ENCODE assay signal across 8 cellular contexts in the genomic region with DNA sequence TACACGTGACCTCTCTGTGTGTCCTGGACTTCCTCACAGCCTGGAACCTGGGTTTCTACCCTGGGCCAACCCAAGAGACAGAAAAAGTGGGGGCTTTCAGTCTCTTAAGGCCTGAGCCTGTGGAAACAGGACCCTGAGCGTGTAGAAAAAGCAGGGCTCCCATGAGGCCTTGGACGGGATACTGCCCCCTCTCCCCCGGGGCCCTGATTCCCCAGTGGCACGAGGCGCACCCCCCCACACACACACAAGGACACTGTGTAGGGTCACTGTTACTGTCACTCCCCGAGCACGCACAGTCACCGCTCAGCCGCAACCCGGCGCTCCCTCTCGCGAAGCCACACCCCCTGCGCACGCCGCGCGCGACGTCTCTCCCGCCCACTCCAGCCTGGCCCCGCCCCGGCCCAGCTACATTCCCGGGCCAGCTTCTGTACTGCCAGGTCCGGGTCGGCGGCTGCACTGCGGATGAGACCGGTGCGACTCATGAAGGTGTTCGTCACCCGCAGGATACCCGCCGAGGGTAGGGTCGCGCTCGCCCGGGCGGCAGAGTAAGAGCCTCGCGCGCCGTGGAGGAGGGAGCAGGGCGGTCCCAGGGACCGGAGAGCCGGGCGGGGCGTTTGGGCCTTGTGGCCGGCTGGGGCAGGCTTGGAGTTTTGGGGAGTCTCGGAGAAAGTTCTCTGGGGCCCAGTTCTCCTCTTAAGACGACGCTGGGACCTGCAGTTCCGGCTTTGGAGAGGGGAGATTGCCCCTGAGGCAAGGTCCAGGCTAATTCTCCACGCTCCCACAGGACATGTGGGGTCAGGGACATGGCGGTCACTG. TPM values are rescaled to one million over a fixed set of nuclear protein-coding genes. Genes with fewer than 3 reads are reported as not detected.
A peak's percentile ranks its signal among the peaks of the same experiment; 100 is the strongest.
DNase-seq lines count a peak whose midpoint lies in the region; ATAC-seq and TF ChIP-seq lines count a peak whose summit lies in the region.

A gene (plus strand): TSS at position 408 of the 816 bp plus-strand sequence. CDS start 55 bp downstream, at position 463.

- H3K4me1 Mint-ChIP-seq in CD14-positive monocyte, result peaks cover 19% of the 10 kb centered on the region
- H3K4me1 Mint-ChIP-seq in activated CD4-positive, alpha-beta memory T cell treated with anti-CD3 and anti-CD28 coated beads, Interleukin-2, amount 10 ng/mL, durations not matched to agents 7 days and 5 days, result peaks cover 25% of the 10 kb centered on the region

- H3K9me3 ChIP-seq in lung (ENCODE audit: control insufficient read depth in 2 of 2, insufficient read depth in 1 of 2, low read length in 1 of 2), result no peaks in the 10 kb centered on the region

- POLR2A ChIA-PET in activated CD4-positive, alpha-beta memory T cell treated with anti-CD3 and anti-CD28 coated beads, Interleukin-2, amount 10 ng/mL, durations not matched to agents 7 days and 5 days (lab: Charles Lee), result interaction anchor here (0.6 to 3.3 kb wide), 7 partner anchors 9 to 169 kb away, joined by 3 to 12 read pairs (median 4); a partner anchor contains a TSS

- CTCF ChIA-PET in activated CD4-positive, alpha-beta memory T cell treated with anti-CD3 and anti-CD28 coated beads, Interleukin-2, amount 10 ng/mL, durations not matched to agents 7 days and 5 days (lab: Charles Lee), result interaction anchor here (2.4 kb wide), 1 partner anchor 14 kb away, joined by 9 read pairs; no protein-coding TSS in a partner anchor

- H3K4me1 ChIP-seq in lung (ENCODE audit: control insufficient read depth in 2 of 2, insufficient read depth in 2 of 2, low read length in 2 of 2), result peaks cover 14 to 23% of the 10 kb centered on the region in 2 donors

- peaks cover 0 to 3% (median 0%) of the 10 kb centered on the region in 7 donors for H3K9me3 Mint-ChIP-seq in CD14-positive monocyte
- no peaks in the 10 kb centered on the region for H3K9me3 Mint-ChIP-seq in activated CD4-positive, alpha-beta memory T cell treated with anti-CD3 and anti-CD28 coated beads, Interleukin-2, amount 10 ng/mL, durations not matched to agents 7 days and 5 days

- WGBS in lung, 2 donors, result 0 to 1% methylated on average over 56 of the region's 56 CpGs

- ATAC-seq in GM19351 (IDR thresholded peaks at IDR 0.05; ENCODE audit: unreplicated experiment), result peak; percentile 94
- peak; percentile 90 for ATAC-seq in HG03520 (IDR thresholded peaks at IDR 0.05; ENCODE audit: unreplicated experiment)
- ATAC-seq in lung (ENCODE audit: insufficient read depth, low FRiP score), result peak; percentile 99

- peak; percentile 90 for DNase-seq in CD14-positive monocyte (ENCODE audit: low spot score)
- DNase-seq in NCI-H774 (lab: John Stamatoyannopoulos, UW), result peak; percentile 78
- DNase-seq in activated CD4-positive, alpha-beta memory T cell treated with anti-CD3 and anti-CD28 coated beads, Interleukin-2, amount 10 ng/mL, durations not matched to agents 7 days and 5 days, result peak; percentile 88
- peak; percentile 88 for DNase-seq in ecto neural progenitor cell (ENCODE audit: low spot score)
- DNase-seq in lung (ENCODE audit: low spot score), result peak; percentile 93
- peak; percentile 82 to 91 (median 82) for DNase-seq in stimulated activated CD4-positive, alpha-beta T cell treated with anti-CD3 and anti-CD28 coated beads, TNF-alpha, amount 100 ng/mL, for 48 hours (ENCODE audit: low read depth in 3 of 3)

- peak within 1 kb of the TSS; percentile 76 for H3K4me3 ChIP-seq in lung

- intact Hi-C loops in CD14-positive monocyte (cut with micrococcal nuclease), result loop anchor here in 1 of 2 donors (2.0 to 5.0 kb wide), 3 partner anchors 45 to 165 kb away; a partner anchor contains a TSS

- H3K36me3 ChIP-seq in lung (ENCODE audit: control insufficient read depth in 2 of 2, insufficient read depth in 2 of 2, low read length in 2 of 2), result peaks cover 0 to 14% of the 10 kb centered on the region in 2 donors

- peak within 1 kb of the TSS; percentile 90 to 97 for H3K27ac ChIP-seq in lung (ENCODE audit: low read depth in 1 of 2, low read length in 1 of 2)

- TF ChIP-seq CTCF in CD14-positive monocyte (IDR thresholded peaks at IDR 0.05) (no peak), lung (IDR thresholded peaks at IDR 0.05; ENCODE audit: control extremely low read depth, extremely low read depth) (no peak)

- H3K4me3 Mint-ChIP-seq in CD14-positive monocyte, result peak within 1 kb of the TSS; percentile 94 to 95
- peak within 1 kb of the TSS; percentile 85 for H3K4me3 Mint-ChIP-seq in activated CD4-positive, alpha-beta memory T cell treated with anti-CD3 and anti-CD28 coated beads, Interleukin-2, amount 10 ng/mL, durations not matched to agents 7 days and 5 days

- peaks cover 0 to 4% (median 2%) of the 10 kb centered on the region in 3 donors for H3K27me3 Mint-ChIP-seq in CD14-positive monocyte (ENCODE audit: low read depth in 3 of 3)
- no peaks in the 10 kb centered on the region for H3K27me3 Mint-ChIP-seq in activated CD4-positive, alpha-beta memory T cell treated with anti-CD3 and anti-CD28 coated beads, Interleukin-2, amount 10 ng/mL, durations not matched to agents 7 days and 5 days

- H3K36me3 Mint-ChIP-seq in CD14-positive monocyte, result peaks cover 16 to 18% of the 10 kb centered on the region in 2 donors
- H3K36me3 Mint-ChIP-seq in activated CD4-positive, alpha-beta memory T cell treated with anti-CD3 and anti-CD28 coated beads, Interleukin-2, amount 10 ng/mL, durations not matched to agents 7 days and 5 days (ENCODE audit: low read depth), result peaks cover 13% of the 10 kb centered on the region

- H3K27ac Mint-ChIP-seq in CD14-positive monocyte, result peak within 1 kb of the TSS; percentile 91 to 98 (median 97)
- H3K27ac Mint-ChIP-seq in activated CD4-positive, alpha-beta memory T cell treated with anti-CD3 and anti-CD28 coated beads, Interleukin-2, amount 10 ng/mL, durations not matched to agents 7 days and 5 days, result peak within 1 kb of the TSS; percentile 72

- H3K27me3 ChIP-seq in lung (ENCODE audit: control insufficient read depth, insufficient read depth), result no peaks in the 10 kb centered on the region

RNA-seq across cellular contexts. Expression of the gene that starts here (rescaled TPM):
- 10 to 100 TPM; 80.9 to 96.6 TPM for polyA plus RNA-seq in CD14-positive monocyte
- total RNA-seq in activated CD4-positive, alpha-beta memory T cell treated with anti-CD3 and anti-CD28 coated beads, Interleukin-2, amount 10 ng/mL, durations not matched to agents 7 days and 5 days, result 10 to 100 TPM; 51.2 to 51.5 TPM
- total RNA-seq in lung, result 10 to 100 TPM; 65.4 to 81.6 TPM
- 10 to 100 TPM; 55.5 to 98.9 TPM for polyA plus RNA-seq in lung

Comparison
In these comparisons a context has a peak if more than half of its experiments do, and no peak if none do; other contexts are left out.
1. Peak in every context shown above with its lines: DNase-seq, ATAC-seq, H3K4me3 ChIP-seq and H3K27ac ChIP-seq.